Comparison of ENCODE assay signal across 8 cellular contexts in genomic region chr11:46616551-46617450, GRCh38.
DNase-seq lines count a peak whose midpoint lies in the region; ATAC-seq and TF ChIP-seq lines count a peak whose summit lies in the region.

A gene with protein sequence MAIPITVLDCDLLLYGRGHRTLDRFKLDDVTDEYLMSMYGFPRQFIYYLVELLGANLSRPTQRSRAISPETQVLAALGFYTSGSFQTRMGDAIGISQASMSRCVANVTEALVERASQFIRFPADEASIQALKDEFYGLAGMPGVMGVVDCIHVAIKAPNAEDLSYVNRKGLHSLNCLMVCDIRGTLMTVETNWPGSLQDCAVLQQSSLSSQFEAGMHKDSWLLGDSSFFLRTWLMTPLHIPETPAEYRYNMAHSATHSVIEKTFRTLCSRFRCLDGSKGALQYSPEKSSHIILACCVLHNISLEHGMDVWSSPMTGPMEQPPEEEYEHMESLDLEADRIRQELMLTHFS (minus strand): TSS chr11:46617227. CDS start chr11:46616237, 990 bp downstream.

- H3K4me3 ChIP-seq in coronary artery = peak within 1 kb of the TSS; percentile 99

- peak; percentile 67 for ATAC-seq in HG03378 (IDR thresholded peaks at IDR 0.05; ENCODE audit: unreplicated experiment)

- DNase-seq in Ammon's horn (ENCODE audit: low spot score) = peak; percentile 92
- peak; percentile 84 for DNase-seq in NCI-H446 treated with DMSO at 0.1 percent for 48 hours (lab: John Stamatoyannopoulos, UW)
- DNase-seq in activated CD4-positive, alpha-beta T cell treated with anti-CD3 and anti-CD28 coated beads for 48 hours = peak; percentile 94
- DNase-seq in coronary artery (ENCODE audit: low spot score) = peak; percentile 89
- peak; percentile 96 for DNase-seq in left kidney (ENCODE audit: low read depth, low spot score)
- peak; percentile 93 for DNase-seq in stimulated activated CD4-positive, alpha-beta T cell treated with anti-CD3 and anti-CD28 coated beads, Interleukin-1b, Interleukin-23, amount 100 ng/mL, for 48 hours

- peak; percentile 79 for TF ChIP-seq POLR2A in GM19099 (IDR thresholded peaks at IDR 0.05; ENCODE audit: extremely low read depth, insufficient read length, low read depth)

- TF ChIP-seq CTCF in coronary artery (IDR thresholded peaks at IDR 0.05) = no peak

- peak within 1 kb of the TSS; percentile 89 to 98 for H3K27ac ChIP-seq in coronary artery

Comparison
In these comparisons a context has a peak if more than half of its experiments do, and no peak if none do; other contexts are left out.
1. Peak in every context shown above with its lines: DNase-seq, ATAC-seq, H3K4me3 ChIP-seq and H3K27ac ChIP-seq.